Comparison of ENCODE assay signal across 24 cellular contexts in the genomic region with DNA sequence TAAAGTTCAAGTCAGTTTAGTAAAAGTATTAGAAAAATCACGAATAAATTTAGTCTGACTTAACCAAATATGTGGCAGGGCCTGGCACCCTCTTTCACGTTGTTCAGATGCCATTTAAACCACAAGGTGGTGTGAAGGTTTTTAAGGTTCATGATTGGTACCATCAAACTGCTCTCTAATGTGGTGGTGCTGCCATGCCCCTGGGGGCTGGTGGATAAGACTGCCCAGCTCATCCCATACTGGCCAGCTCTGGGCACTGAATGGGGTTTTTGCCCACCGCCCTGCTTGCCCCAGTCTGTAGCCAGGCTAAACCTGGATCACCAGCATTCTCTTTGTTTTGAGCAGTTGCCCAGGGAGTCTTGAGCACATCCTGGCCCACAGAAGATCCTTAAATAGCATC.
"Had no signal": no experiment of that assay in that cellular context is flagged by ENCODE, and none has a peak within 500 bp of the region (broad histone marks: within the 10 kb centered on the region; RNA-seq: fewer than 3 reads in every experiment).

No MANE protein-coding gene starts in this region.

- H3K9me3 ChIP-seq: gastrocnemius medialis, right lobe of liver, suprapubic skin, transverse colon, upper lobe of right lung, uterus had no signal

- H2AFZ ChIP-seq: neural progenitor cell had no signal

- H3K36me3 ChIP-seq: gastrocnemius medialis, neural progenitor cell, right lobe of liver, suprapubic skin, transverse colon, upper lobe of right lung, uterus had no signal

- DNase-seq: dermis blood vessel endothelial cell; effector memory CD8-positive, alpha-beta T cell; foreskin fibroblast; gastrocnemius medialis; head of caudate nucleus; mesendoderm; midbrain; naive thymus-derived CD4-positive, alpha-beta T cell; nucleus accumbens; retina; right lobe of liver; stimulated activated CD4-positive, alpha-beta T cell treated with anti-CD3 and anti-CD28 coated beads, Interleukin-12 subunit alpha, Interleukin-12 subunit beta, amount 100 ng/mL, for 4 hours; stimulated activated CD4-positive, alpha-beta T cell treated with anti-CD3 and anti-CD28 coated beads, Interleukin-1b, Interleukin-23, amount 100 ng/mL, for 48 hours; stimulated activated CD4-positive, alpha-beta T cell treated with anti-CD3 and anti-CD28 coated beads, Interleukin-4, amount 100 ng/mL, for 1 hour; stimulated activated CD8-positive, alpha-beta memory T cell treated with anti-CD3 and anti-CD28 coated beads, Interleukin-4, amount 100 ng/mL, for 48 hours; stimulated activated naive CD4-positive, alpha-beta T cell; stimulated activated naive CD8-positive, alpha-beta T cell treated with anti-CD3 and anti-CD28 coated beads, Interleukin-15, amount 100 ng/mL, for 72 hours; transverse colon; upper lobe of right lung; uterus had no signal

- H3K27me3 ChIP-seq: gastrocnemius medialis, right lobe of liver, suprapubic skin, transverse colon, upper lobe of right lung, uterus had no signal

- H3K9ac ChIP-seq: neural progenitor cell had no signal

- H3K4me3 ChIP-seq: coronary artery, gastrocnemius medialis, neural progenitor cell, right lobe of liver, smooth muscle cell, suprapubic skin, transverse colon, upper lobe of right lung, uterus had no signal

- ATAC-seq: effector memory CD8-positive, alpha-beta T cell; gastrocnemius medialis; right lobe of liver; stimulated activated naive CD8-positive, alpha-beta T cell treated with anti-CD3 and anti-CD28 coated beads, Interleukin-15, amount 100 ng/mL, for 72 hours; upper lobe of right lung had no signal

- H3K4me1 ChIP-seq: gastrocnemius medialis, right lobe of liver, suprapubic skin, transverse colon, upper lobe of right lung, uterus had no signal

- H3K27ac ChIP-seq: coronary artery, gastrocnemius medialis, neural progenitor cell, right lobe of liver, suprapubic skin, transverse colon, upper lobe of right lung, uterus had no signal

- H3K4me2 ChIP-seq: neural progenitor cell, smooth muscle cell had no signal
